19 cellular contexts compared by ENCODE assay signal in the genomic region with DNA sequence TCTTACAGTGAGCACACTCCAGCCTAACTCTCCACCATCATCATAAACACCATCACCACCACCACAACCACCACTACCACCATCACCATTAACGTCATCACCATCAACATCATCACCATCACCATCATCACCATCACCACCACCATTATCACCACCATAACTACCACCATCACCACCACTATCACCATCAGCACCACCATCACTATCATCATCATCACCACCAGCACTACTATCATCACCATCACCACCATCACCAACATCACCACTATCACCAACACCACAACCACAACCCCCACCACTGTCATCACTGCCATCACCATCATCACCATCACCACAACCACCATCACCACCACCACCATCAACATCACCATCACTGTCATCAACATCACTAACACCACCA.
DNase-seq lines count a peak whose midpoint lies in the region; ATAC-seq and TF ChIP-seq lines count a peak whose summit lies in the region.
"Had no signal": no experiment of that assay in that cellular context is flagged by ENCODE, and none has a peak within 500 bp of the region (broad histone marks: within the 10 kb centered on the region; RNA-seq: fewer than 3 reads in every experiment).

No MANE protein-coding gene starts in this region.

- H2BK5ac ChIP-seq in H9 (ENCODE audit: insufficient read length, low read length) (no peak overlapping the region), IMR-90 (ENCODE audit: low read depth, low read length, poor library complexity, severe bottlenecking) (peak overlapping the region; percentile 54), neuronal stem cell (ENCODE audit: low read length) (no peak overlapping the region)

- H3K79me2 ChIP-seq in H9 (ENCODE audit: insufficient read depth, low read length), result no peaks in the 10 kb centered on the region

- no peaks in the 10 kb centered on the region for H3K36me3 ChIP-seq in BLaER1 treated with 17β-estradiol and CSF1 and Interleukin-3, amounts not matched to agents 10 nM and 100 nM
- no peaks in the 10 kb centered on the region for H3K36me3 ChIP-seq in IMR-90 (ENCODE audit: control insufficient read depth, insufficient read depth, low read length)
- H3K36me3 ChIP-seq in neuronal stem cell (replicated peaks in 1 of 2; ENCODE audit: control insufficient read depth in 2 of 2, insufficient read depth in 2 of 2, low read length in 2 of 2), result no peaks in the 10 kb centered on the region
- H3K36me3 ChIP-seq: BE2C, BLaER1 had no signal

- H3K23ac ChIP-seq in H9 (ENCODE audit: insufficient read length, low read depth, low read length) (no peak overlapping the region), IMR-90 (ENCODE audit: low read depth, low read length) (no peak overlapping the region), neuronal stem cell (ENCODE audit: low read depth, low read length, poor library complexity) (no peak overlapping the region)

- H3K18ac ChIP-seq in H9 (ENCODE audit: insufficient read length, low read depth, low read length), result no peak overlapping the region
- no peak overlapping the region for H3K18ac ChIP-seq in IMR-90 (ENCODE audit: low read depth, low read length)
- H3K18ac ChIP-seq in neuronal stem cell (ENCODE audit: low read length), result no peak overlapping the region

- CTCF ChIA-PET in IMR-90 (lab: Yijun Ruan, JAX), result no interaction called here
- CTCF ChIA-PET in activated CD8-positive, alpha-beta T cell treated with anti-CD3 and anti-CD28 coated beads, Interleukin-2, amount 10 ng/mL, durations not matched to agents 7 days and 5 days (lab: Charles Lee), result no interaction called here

- no peak overlapping the region for H3K4me3 Mint-ChIP-seq in H9
- no peak overlapping the region for H3K4me3 Mint-ChIP-seq in activated CD8-positive, alpha-beta T cell treated with anti-CD3 and anti-CD28 coated beads, Interleukin-2, amount 10 ng/mL, durations not matched to agents 7 days and 5 days
- H3K4me3 Mint-ChIP-seq: CD4-positive, alpha-beta T cell; CD8-positive, alpha-beta T cell had no signal

- peaks cover 18 to 41% (median 25%) of the 10 kb centered on the region in 10 experiments for H3K4me1 ChIP-seq in BLaER1 treated with 17β-estradiol and CSF1 and Interleukin-3, amounts not matched to agents 10 nM and 100 nM
- H3K4me1 ChIP-seq in H9 (ENCODE audit: insufficient read depth, low read length), result no peaks in the 10 kb centered on the region
- no peaks in the 10 kb centered on the region for H3K4me1 ChIP-seq in IMR-90 (ENCODE audit: control insufficient read depth, insufficient read depth, low read length)
- H3K4me1 ChIP-seq in neuronal stem cell (ENCODE audit: control insufficient read depth in 2 of 2, insufficient read depth in 1 of 2, low read depth in 1 of 2, low read length in 2 of 2), result peaks cover 0 to 4% of the 10 kb centered on the region in 2 donors
- H3K4me1 ChIP-seq: BE2C, Caco-2 had no signal

- H2BK120ac ChIP-seq in H9 (ENCODE audit: low read depth, low read length, poor library complexity, severe bottlenecking) (no peak overlapping the region), IMR-90 (ENCODE audit: low read depth, low read length) (no peak overlapping the region), neuronal stem cell (ENCODE audit: low read depth, low read length) (no peak overlapping the region)

- H3T11ph ChIP-seq in H9 (ENCODE audit: low read length), result no peak overlapping the region

- H3K27ac ChIP-seq in BLaER1 treated with 17β-estradiol and CSF1 and Interleukin-3, amounts not matched to agents 10 nM and 100 nM, result no peak overlapping the region
- H3K27ac ChIP-seq in H9 (ENCODE audit: insufficient read length, low read depth, low read length) (no peak overlapping the region), IMR-90 (ENCODE audit: insufficient read depth, low read length) (no peak overlapping the region), neuronal stem cell (replicated peaks; ENCODE audit: low read length) (no peak overlapping the region), substantia nigra (ENCODE audit: low read depth, low read length, poor library complexity, severe bottlenecking) (no peak overlapping the region)
- H3K27ac ChIP-seq: BLaER1, C4-2B had no signal

- H3K9me1 ChIP-seq in IMR-90 (ENCODE audit: insufficient read depth, low read length), result no peaks in the 10 kb centered on the region

- DNase-seq in H9, result no peak
- DNase-seq in IMR-90, result no peak
- DNase-seq in neuronal stem cell (ENCODE audit: low spot score), result no peak
- no peak for DNase-seq in substantia nigra (lab: John Stamatoyannopoulos, UW)
- no peak for DNase-seq in activated CD8-positive, alpha-beta T cell treated with anti-CD3 and anti-CD28 coated beads, Interleukin-2, amount 10 ng/mL, durations not matched to agents 7 days and 5 days
- no peak for DNase-seq in NCI-H1105 (lab: John Stamatoyannopoulos, UW)
- no peak for DNase-seq in NCI-H146 (lab: John Stamatoyannopoulos, UW)
- DNase-seq: 8988T; ACHN; BE2C; Caco-2; Calu3; CD4-positive, alpha-beta T cell; CD8-positive, alpha-beta T cell; DMS79 treated with DMSO at 0.1 percent for 48 hours; GF-D8 had no signal

- POLR2A ChIA-PET in IMR-90 (lab: Charles Lee; ENCODE audit: unreplicated experiment), result no interaction called here
- POLR2A ChIA-PET in activated CD8-positive, alpha-beta T cell treated with anti-CD3 and anti-CD28 coated beads, Interleukin-2, amount 10 ng/mL, durations not matched to agents 7 days and 5 days (lab: Charles Lee), result no interaction called here

- no peak overlapping the region for H2BK12ac ChIP-seq in H9 (ENCODE audit: insufficient read length, low read depth, low read length)
- no peak overlapping the region for H2BK12ac ChIP-seq in neuronal stem cell (ENCODE audit: low read length)

- intact Hi-C loops in IMR-90 (cut with micrococcal nuclease), result no loop called here

- H3K27me3 ChIP-seq in BLaER1 treated with 17β-estradiol and CSF1 and Interleukin-3, amounts not matched to agents 10 nM and 100 nM, result peaks cover 0 to 53% (median 4%) of the 10 kb centered on the region in 11 experiments; a peak in 8 of 22 replicates
- H3K27me3 ChIP-seq in H9 (ENCODE audit: insufficient read depth, low read length), result no peaks in the 10 kb centered on the region
- no peaks in the 10 kb centered on the region for H3K27me3 ChIP-seq in IMR-90 (ENCODE audit: control insufficient read depth, insufficient read depth, low read length)
- H3K27me3 ChIP-seq in neuronal stem cell (ENCODE audit: control insufficient read depth in 3 of 3, insufficient read depth in 3 of 3, low read depth in 1 of 3, low read length in 3 of 3), result no peaks in the 10 kb centered on the region
- H3K27me3 ChIP-seq: BE2C, BLaER1 had no signal

- H2BK20ac ChIP-seq in H9 (ENCODE audit: low read depth, low read length, poor library complexity, severe bottlenecking) (no peak overlapping the region), IMR-90 (ENCODE audit: low read depth, low read length) (no peak overlapping the region)

- H4K91ac ChIP-seq in H9 (ENCODE audit: insufficient read length, low read depth, low read length) (no peak overlapping the region), IMR-90 (ENCODE audit: insufficient read depth, low read depth, low read length) (no peak overlapping the region), neuronal stem cell (ENCODE audit: low read depth, low read length, poor library complexity) (no peak overlapping the region)

- no peaks in the 10 kb centered on the region for H3K36me3 Mint-ChIP-seq in H9 (ENCODE audit: insufficient read depth in 1 of 3, low read depth in 3 of 3)
- no peaks in the 10 kb centered on the region for H3K36me3 Mint-ChIP-seq in activated CD8-positive, alpha-beta T cell treated with anti-CD3 and anti-CD28 coated beads, Interleukin-2, amount 10 ng/mL, durations not matched to agents 7 days and 5 days (ENCODE audit: low read depth)
- H3K36me3 Mint-ChIP-seq: CD8-positive, alpha-beta T cell had no signal

- H3K4me3 ChIP-seq in BLaER1 treated with 17β-estradiol and CSF1 and Interleukin-3, amounts not matched to agents 10 nM and 100 nM, result no peak overlapping the region
- H3K4me3 ChIP-seq in IMR-90 (ENCODE audit: insufficient read depth, low read depth, low read length) (no peak overlapping the region), neuronal stem cell (ENCODE audit: low read length in 2 of 2) (peak overlapping the region in 1 of 2 donors; percentile 46)
- H3K4me3 ChIP-seq: BLaER1 had no signal

- peak overlapping the region in 9 of 11 experiments; percentile 50 to 87 (median 77); a peak in 17 of 22 replicates for H3K4me2 ChIP-seq in BLaER1 treated with 17β-estradiol and CSF1 and Interleukin-3, amounts not matched to agents 10 nM and 100 nM
- no peak overlapping the region for H3K4me2 ChIP-seq in H9 (ENCODE audit: insufficient read depth, insufficient read length, low read length)
- H3K4me2 ChIP-seq in IMR-90 (ENCODE audit: low read depth, low read length), result no peak overlapping the region
- H3K4me2 ChIP-seq in neuronal stem cell (ENCODE audit: insufficient read depth, low read length, poor library complexity, severe bottlenecking), result no peak overlapping the region

- BruUV-seq in IMR-90 (replicated peaks; lab: Mats Ljungman, UMichigan), result no TSS peak

- TF ChIP-seq RAD21 in IMR-90 (IDR thresholded peaks at IDR 0.05; ENCODE audit: low read length), result no peak

- peaks cover 2% of the 10 kb centered on the region; the same call in 1 of the 2 replicates for H3K27me3 Mint-ChIP-seq in H9 (ENCODE audit: low read depth)
- H3K27me3 Mint-ChIP-seq in activated CD8-positive, alpha-beta T cell treated with anti-CD3 and anti-CD28 coated beads, Interleukin-2, amount 10 ng/mL, durations not matched to agents 7 days and 5 days (ENCODE audit: low read depth), result no peaks in the 10 kb centered on the region

- no peak overlapping the region for H3K9ac ChIP-seq in BLaER1 treated with 17β-estradiol and CSF1 and Interleukin-3, amounts not matched to agents 10 nM and 100 nM
- H3K9ac ChIP-seq in H9 (ENCODE audit: extremely low read depth, insufficient read length, low read length) (no peak overlapping the region), IMR-90 (ENCODE audit: low read depth, low read length) (no peak overlapping the region), neuronal stem cell (ENCODE audit: low read depth, low read length, poor library complexity) (peak overlapping the region; percentile 60)
- H3K9ac ChIP-seq: BLaER1 had no signal

- H2AK9ac ChIP-seq in IMR-90 (replicated peaks; ENCODE audit: low read depth, low read length, poor library complexity), result no peak overlapping the region

- no CpG with 5 or more reads among the region's 1 CpG for WGBS in H9 (ENCODE audit: extremely low coverage, insufficient read length, low lambda C conversion rate)
- 25% methylated on average over 1 of the region's 1 CpG; no CpG with 5 or more reads in 1 of the 2 experiments for WGBS in IMR-90 (ENCODE audit: extremely low coverage in 2 of 2, insufficient read length in 1 of 2), 2 experiments
- 100% methylated on average over 1 of the region's 1 CpG; no CpG with 5 or more reads in 1 of the 2 donors for WGBS in neuronal stem cell (ENCODE audit: extremely low coverage in 2 of 2, insufficient read length in 2 of 2, insufficient replicate concordance in 1 of 2), 2 donors

- H3K79me1 ChIP-seq in H9 (ENCODE audit: insufficient read depth, low read depth, low read length, poor library complexity, severe bottlenecking) (no peaks in the 10 kb centered on the region), IMR-90 (ENCODE audit: low read depth in 1 of 2, low read length in 2 of 2) (no peaks in the 10 kb centered on the region), neuronal stem cell (ENCODE audit: low read depth, low read length) (no peaks in the 10 kb centered on the region)

- peaks cover 2 to 3% of the 10 kb centered on the region in 2 experiments; a peak in 2 of 5 replicates for H3K9me3 Mint-ChIP-seq in H9
- H3K9me3 Mint-ChIP-seq in activated CD8-positive, alpha-beta T cell treated with anti-CD3 and anti-CD28 coated beads, Interleukin-2, amount 10 ng/mL, durations not matched to agents 7 days and 5 days (ENCODE audit: insufficient read depth), result no peaks in the 10 kb centered on the region
- H3K9me3 Mint-ChIP-seq: CD4-positive, alpha-beta T cell; CD8-positive, alpha-beta T cell had no signal

- H3K56ac ChIP-seq in H9 (ENCODE audit: insufficient read length, low read depth, low read length), result no peak overlapping the region
- no peak overlapping the region for H3K56ac ChIP-seq in IMR-90 (ENCODE audit: extremely low read depth, insufficient read depth, low read length)

- H2BK15ac ChIP-seq in H9 (ENCODE audit: low read depth, low read length) (no peak overlapping the region), IMR-90 (ENCODE audit: low read depth, low read length) (no peak overlapping the region), neuronal stem cell (ENCODE audit: low read length) (no peak overlapping the region)

- H4K8ac ChIP-seq in H9 (replicated peaks; ENCODE audit: insufficient read length, low read depth, low read length) (peak overlapping the region; percentile 67), IMR-90 (ENCODE audit: low read depth in 2 of 2, low read length in 2 of 2) (no peak overlapping the region), neuronal stem cell (ENCODE audit: low read depth, low read length) (no peak overlapping the region)

- H2AFZ ChIP-seq in H9 (ENCODE audit: low read length), result no peak overlapping the region
- H2AFZ ChIP-seq in IMR-90 (replicated peaks; ENCODE audit: low read length, poor library complexity), result no peak overlapping the region
- H2AFZ ChIP-seq in neuronal stem cell (ENCODE audit: low read length), result no peak overlapping the region

- H3K27ac Mint-ChIP-seq in H9, result no peak overlapping the region
- H3K27ac Mint-ChIP-seq in activated CD8-positive, alpha-beta T cell treated with anti-CD3 and anti-CD28 coated beads, Interleukin-2, amount 10 ng/mL, durations not matched to agents 7 days and 5 days, result no peak overlapping the region
- H3K27ac Mint-ChIP-seq: CD4-positive, alpha-beta T cell; CD8-positive, alpha-beta T cell had no signal

- H3K14ac ChIP-seq in H9 (ENCODE audit: insufficient read depth, low read length), result no peak overlapping the region
- no peak overlapping the region for H3K14ac ChIP-seq in IMR-90 (replicated peaks; ENCODE audit: low read depth, low read length)
- peak overlapping the region; percentile 57 for H3K14ac ChIP-seq in neuronal stem cell (ENCODE audit: low read length)

- in situ Hi-C loops in IMR-90 (cut with MboI; ENCODE audit: low sequenced_read_pairs), result no loop called here

- no peak for ATAC-seq in IMR-90 (ENCODE audit: low read depth)
- no peak for ATAC-seq in activated CD8-positive, alpha-beta T cell treated with anti-CD3 and anti-CD28 coated beads, Interleukin-2, amount 10 ng/mL, durations not matched to agents 7 days and 5 days
- ATAC-seq: CD8-positive, alpha-beta T cell had no signal

- H4K5ac ChIP-seq in H9 (ENCODE audit: insufficient read length, low read depth, low read length) (peak overlapping the region; percentile 26), IMR-90 (ENCODE audit: low read depth, low read length) (no peak overlapping the region)

- no peaks in the 10 kb centered on the region for H3K23me2 ChIP-seq in H9 (ENCODE audit: insufficient read length, low read depth, low read length, poor library complexity, severe bottlenecking)

- TF ChIP-seq CTCF in H9 (conservative IDR thresholded peaks at IDR 0.05), result no peak
- no peak for TF ChIP-seq CTCF in IMR-90 (conservative IDR thresholded peaks at IDR 0.05; ENCODE audit: low read depth, low read length)

- no peaks in the 10 kb centered on the region; a peak in 1 of 4 replicates for H3K4me1 Mint-ChIP-seq in H9
- no peaks in the 10 kb centered on the region for H3K4me1 Mint-ChIP-seq in activated CD8-positive, alpha-beta T cell treated with anti-CD3 and anti-CD28 coated beads, Interleukin-2, amount 10 ng/mL, durations not matched to agents 7 days and 5 days (ENCODE audit: low read depth)

- H3K4ac ChIP-seq in H9 (ENCODE audit: low read depth, low read length) (no peak overlapping the region), IMR-90 (ENCODE audit: low read depth, low read length) (no peak overlapping the region), neuronal stem cell (ENCODE audit: low read length) (no peak overlapping the region)

- dilution Hi-C loops in IMR-90 (cut with HindIII; ENCODE audit: low sequenced_read_pairs, unreplicated experiment), result no loop called here

- H2AK5ac ChIP-seq in H9 (ENCODE audit: insufficient read length, low read length) (no peak overlapping the region), IMR-90 (ENCODE audit: low read depth, low read length) (no peak overlapping the region), neuronal stem cell (ENCODE audit: low read depth, low read length) (no peak overlapping the region)

- peaks cover 0 to 33% (median 0%) of the 10 kb centered on the region in 11 experiments; a peak in 2 of 22 replicates for H4K20me1 ChIP-seq in BLaER1 treated with 17β-estradiol and CSF1 and Interleukin-3, amounts not matched to agents 10 nM and 100 nM
- H4K20me1 ChIP-seq in H9 (ENCODE audit: control insufficient read depth, insufficient read depth, insufficient read length), result no peaks in the 10 kb centered on the region
- H4K20me1 ChIP-seq in IMR-90 (ENCODE audit: insufficient read depth, low read length), result no peaks in the 10 kb centered on the region
- H4K20me1 ChIP-seq: BLaER1 had no signal

- TF ChIP-seq POLR2A in IMR-90 (IDR thresholded peaks at IDR 0.05; ENCODE audit: low read depth, low read length), result no peak

- peaks cover 0 to 17% (median 0%) of the 10 kb centered on the region in 11 experiments; a peak in 6 of 22 replicates for H3K9me3 ChIP-seq in BLaER1 treated with 17β-estradiol and CSF1 and Interleukin-3, amounts not matched to agents 10 nM and 100 nM (replicated peaks in 1 of 11)
- H3K9me3 ChIP-seq in H9 (ENCODE audit: control insufficient read depth, low read depth, low read length) (no peaks in the 10 kb centered on the region), IMR-90 (ENCODE audit: control insufficient read depth, insufficient read depth, low read length) (peaks cover 36% of the 10 kb centered on the region), neuronal stem cell (replicated peaks in 1 of 2; ENCODE audit: control insufficient read depth in 2 of 2, insufficient read depth in 1 of 2, low read depth in 1 of 2, low read length in 2 of 2) (no peaks in the 10 kb centered on the region)
- H3K9me3 ChIP-seq: BE2C, BLaER1, Caco-2 had no signal

Comparison
In these comparisons a context has a peak if more than half of its experiments do, and no peak if none do; other contexts are left out.
1. H3K4me2 ChIP-seq: peak in BLaER1 treated with 17β-estradiol and CSF1 and Interleukin-3, amounts not matched to agents 10 nM and 100 nM (9 of 11); none in H9 (single experiment), IMR-90 (single experiment) and neuronal stem cell (single experiment).